ENCODE assay signal across 19 cellular contexts in genomic region chr16:27982184-27982583, GRCh38.
A peak's percentile ranks its signal among the peaks of the same experiment; 100 is the strongest.
DNase-seq lines count a peak whose midpoint lies in the region; ATAC-seq and TF ChIP-seq lines count a peak whose summit lies in the region.
"Had no signal": no experiment of that assay in that cellular context is flagged by ENCODE, and none has a peak within 500 bp of the region (broad histone marks: within the 10 kb centered on the region; RNA-seq: fewer than 3 reads in every experiment).

No MANE protein-coding gene starts in this region.

- CTCF ChIA-PET in HEK293T (lab: Yijun Ruan, JAX) = interaction anchor here (1.4 to 1.5 kb wide), 2 partner anchors 10 to 88 kb away, joined by 3 to 5 read pairs; no protein-coding TSS in a partner anchor
- CTCF ChIA-PET in activated naive CD4-positive, alpha-beta T cell treated with anti-CD3 and anti-CD28 coated beads for 36 hours (lab: Charles Lee) = interaction anchor here (1.0 to 3.7 kb wide), 2 partner anchors 10 to 89 kb away, joined by 3 to 14 read pairs; no protein-coding TSS in a partner anchor

- no peak for ATAC-seq in GM19324 (IDR thresholded peaks at IDR 0.05; ENCODE audit: low FRiP score, unreplicated experiment)
- ATAC-seq: effector memory CD8-positive, alpha-beta T cell; gastrocnemius medialis had no signal

- H3K36me3 Mint-ChIP-seq in activated naive CD4-positive, alpha-beta T cell treated with anti-CD3 and anti-CD28 coated beads for 36 hours (ENCODE audit: low read depth) = no peaks in the 10 kb centered on the region
- H3K36me3 Mint-ChIP-seq: brain had no signal

- peaks cover 2% of the 10 kb centered on the region for H3K9me3 Mint-ChIP-seq in activated naive CD4-positive, alpha-beta T cell treated with anti-CD3 and anti-CD28 coated beads for 36 hours
- H3K9me3 Mint-ChIP-seq: activated T-helper 2 cell treated with anti-CD3 and anti-CD28 coated beads, Interferon-gamma antibody, Interleukin-2, Interleukin-4, amounts not matched to agents 10 μg/mL and 5 μg/mL and 100 μg/mL, durations not matched to agents 14 hours and 24 hours and 36 hours; effector memory CD8-positive, alpha-beta T cell had no signal

- no peaks in the 10 kb centered on the region for H3K4me1 Mint-ChIP-seq in activated naive CD4-positive, alpha-beta T cell treated with anti-CD3 and anti-CD28 coated beads for 36 hours (ENCODE audit: low read depth)
- H3K4me1 Mint-ChIP-seq: H9 had no signal

- no peaks in the 10 kb centered on the region for H3K27me3 Mint-ChIP-seq in activated naive CD4-positive, alpha-beta T cell treated with anti-CD3 and anti-CD28 coated beads for 36 hours (ENCODE audit: low read depth)

- POLR2A ChIA-PET in HEK293T (lab: Yijun Ruan, JAX) = no interaction called here

- intact Hi-C loops in activated naive CD4-positive, alpha-beta T cell treated with anti-CD3 and anti-CD28 coated beads for 36 hours (cut with micrococcal nuclease) = no loop called here

- no peak overlapping the region for H3K4me3 Mint-ChIP-seq in activated naive CD4-positive, alpha-beta T cell treated with anti-CD3 and anti-CD28 coated beads for 36 hours
- H3K4me3 Mint-ChIP-seq: effector memory CD8-positive, alpha-beta T cell; H9 had no signal

- DNase-seq in NCI-H82 (lab: John Stamatoyannopoulos, UW) (peak; percentile 42), NCI-H82 treated with DMSO at 0.1 percent for 48 hours (lab: John Stamatoyannopoulos, UW; ENCODE audit: unreplicated experiment) (no peak), HEK293T (ENCODE audit: extremely low spot score) (no peak), NCI-H69 (lab: John Stamatoyannopoulos, UW) (peak; percentile 18), iPS-NIHi11 (ENCODE audit: low spot score) (peak; percentile 29)
- DNase-seq in activated naive CD4-positive, alpha-beta T cell treated with anti-CD3 and anti-CD28 coated beads for 36 hours = no peak
- no peak for DNase-seq in activated naive CD4-positive, alpha-beta T cell (lab: John Stamatoyannopoulos, UW)
- DNase-seq: activated CD4-positive, alpha-beta T cell treated with anti-CD3 and anti-CD28 coated beads for 4 hours; effector memory CD8-positive, alpha-beta T cell; EL; gastrocnemius medialis; H9; hippocampal formation; NCI-H1048; NCI-H187 treated with DMSO at 0.1 percent for 48 hours; NCI-H526 had no signal

- H3K27ac Mint-ChIP-seq in activated naive CD4-positive, alpha-beta T cell treated with anti-CD3 and anti-CD28 coated beads for 36 hours = no peak overlapping the region
- H3K27ac Mint-ChIP-seq: activated T-helper 2 cell treated with anti-CD3 and anti-CD28 coated beads, Interferon-gamma antibody, Interleukin-2, Interleukin-4, amounts not matched to agents 10 μg/mL and 5 μg/mL and 100 μg/mL, durations not matched to agents 14 hours and 24 hours and 36 hours; effector memory CD8-positive, alpha-beta T cell; H9 had no signal

TF ChIP-seq in HEK293T, 16 proteins besides CTCF, POLR2A, EP300 and RAD21:
- TF ChIP-seq ZNF384 (IDR thresholded peaks at IDR 0.05) (no peak), L3MBTL2 (conservative IDR thresholded peaks at IDR 0.05) (0 out of 2 replicates have a peak, but pooled peaks have one; percentile 29)

Comparison
In these comparisons a context has a peak if more than half of its experiments do, and no peak if none do; other contexts are left out.
1. DNase-seq: peak in NCI-H82 (single experiment), NCI-H69 (single experiment) and iPS-NIHi11 (single experiment); none in NCI-H82 treated with DMSO at 0.1 percent for 48 hours (single experiment), HEK293T (single experiment), activated naive CD4-positive, alpha-beta T cell treated with anti-CD3 and anti-CD28 coated beads for 36 hours (single experiment) and activated naive CD4-positive, alpha-beta T cell (0 of 4).